ENCODE assay signal across 18 cellular contexts in the genomic region with DNA sequence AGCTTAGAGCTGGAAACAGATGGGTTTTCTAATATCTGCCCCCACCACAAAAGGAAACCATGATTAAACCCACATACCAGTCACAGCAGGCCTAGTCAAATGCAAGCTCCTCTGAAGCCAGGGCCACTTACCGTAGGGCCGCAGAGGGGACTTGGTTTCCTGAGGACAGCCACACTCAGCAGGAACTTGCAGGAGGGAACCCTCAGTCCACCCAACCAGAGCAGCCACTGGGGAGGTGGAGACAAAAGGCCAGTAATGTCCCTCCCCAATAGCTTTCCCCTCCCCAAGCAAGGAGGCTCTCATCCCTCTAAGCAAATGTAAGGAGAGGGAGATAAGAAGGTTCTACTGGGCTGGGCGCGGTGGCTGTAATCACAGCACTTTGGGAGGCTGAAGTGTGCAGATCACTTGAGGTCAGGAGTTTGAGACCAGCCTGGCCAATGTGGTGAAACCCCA.
DNase-seq lines count a peak whose midpoint lies in the region; ATAC-seq and TF ChIP-seq lines count a peak whose summit lies in the region.
"Had no signal": no experiment of that assay in that cellular context is flagged by ENCODE, and none has a peak within 500 bp of the region (broad histone marks: within the 10 kb centered on the region; RNA-seq: fewer than 3 reads in every experiment).

No MANE protein-coding gene starts in this region.

- H3K36me3 Mint-ChIP-seq in activated T-cell treated with anti-CD3 and anti-CD28 coated beads, Interleukin-2, amount 50 U/mL, for 72 hours (ENCODE audit: insufficient read depth in 2 of 2), result no peaks in the 10 kb centered on the region
- peaks cover 6% of the 10 kb centered on the region for H3K36me3 Mint-ChIP-seq in effector memory CD8-positive, alpha-beta T cell (ENCODE audit: insufficient read depth)
- H3K36me3 Mint-ChIP-seq in stimulated activated effector memory CD8-positive, alpha-beta T cell treated with anti-CD3 and anti-CD28 coated beads, Interleukin-12 subunit alpha, Interleukin-12 subunit beta, amount 100 ng/mL, for 72 hours, result peaks cover 12% of the 10 kb centered on the region
- no peaks in the 10 kb centered on the region for H3K36me3 Mint-ChIP-seq in CD4-positive, alpha-beta T cell (ENCODE audit: low read depth)

- H3K27me3 ChIP-seq in brain microvascular endothelial cell (replicated peaks), result no peaks in the 10 kb centered on the region
- no peaks in the 10 kb centered on the region for H3K27me3 ChIP-seq in CD4-positive, alpha-beta T cell (ENCODE audit: control insufficient read depth, insufficient read depth, low read length)
- H3K27me3 ChIP-seq: right atrium auricular region, transverse colon had no signal

- TF ChIP-seq CTCF in brain microvascular endothelial cell (IDR thresholded peaks at IDR 0.05; ENCODE audit: low read depth, low read length, missing control alignments), result no peak
- TF ChIP-seq CTCF in CD4-positive, alpha-beta T cell (IDR thresholded peaks at IDR 0.05), result no peak

- no peaks in the 10 kb centered on the region for H3K36me3 ChIP-seq in brain microvascular endothelial cell (replicated peaks)
- H3K36me3 ChIP-seq: right atrium auricular region, transverse colon had no signal

- in situ Hi-C loops in brain microvascular endothelial cell (cut with HindIII; ENCODE audit: low pct_ligation_motif_present, low sequenced_read_pairs), result no loop called here

- no peaks in the 10 kb centered on the region for H3K9me3 ChIP-seq in CD4-positive, alpha-beta T cell (ENCODE audit: control insufficient read depth, low read length)
- H3K9me3 ChIP-seq: A549, right atrium auricular region, transverse colon had no signal

- peak; percentile 29 to 53 for ATAC-seq in activated T-cell treated with anti-CD3 and anti-CD28 coated beads, Interleukin-2, amount 50 U/mL, for 72 hours (replicated peaks in 1 of 2)
- ATAC-seq in effector memory CD8-positive, alpha-beta T cell (replicated peaks), result no peak
- ATAC-seq in stimulated activated effector memory CD8-positive, alpha-beta T cell treated with anti-CD3 and anti-CD28 coated beads, Interleukin-12 subunit alpha, Interleukin-12 subunit beta, amount 100 ng/mL, for 72 hours, result peak; percentile 63
- no peak for ATAC-seq in CD4-positive, alpha-beta T cell (ENCODE audit: poor library complexity)
- no peak for ATAC-seq in HG02588 (IDR thresholded peaks at IDR 0.05; ENCODE audit: unreplicated experiment)
- ATAC-seq: A549 had no signal

- no peaks in the 10 kb centered on the region for H3K9me3 Mint-ChIP-seq in activated T-cell treated with anti-CD3 and anti-CD28 coated beads, Interleukin-2, amount 50 U/mL, for 72 hours
- no peaks in the 10 kb centered on the region for H3K9me3 Mint-ChIP-seq in effector memory CD8-positive, alpha-beta T cell
- peaks cover 3% of the 10 kb centered on the region for H3K9me3 Mint-ChIP-seq in stimulated activated effector memory CD8-positive, alpha-beta T cell treated with anti-CD3 and anti-CD28 coated beads, Interleukin-12 subunit alpha, Interleukin-12 subunit beta, amount 100 ng/mL, for 72 hours
- H3K9me3 Mint-ChIP-seq in CD4-positive, alpha-beta T cell, result no peaks in the 10 kb centered on the region
- H3K9me3 Mint-ChIP-seq: neural crest cell; T-helper 2 cell treated with Interferon-gamma antibody and Interleukin-4, amounts not matched to agents 5 μg/mL and 100 μg/mL, for 36 hours had no signal

- H3K27ac Mint-ChIP-seq in activated T-cell treated with anti-CD3 and anti-CD28 coated beads, Interleukin-2, amount 50 U/mL, for 72 hours, result peak overlapping the region; percentile 85
- H3K27ac Mint-ChIP-seq in effector memory CD8-positive, alpha-beta T cell, result peak overlapping the region; percentile 33 to 59
- peak overlapping the region; percentile 99 for H3K27ac Mint-ChIP-seq in stimulated activated effector memory CD8-positive, alpha-beta T cell treated with anti-CD3 and anti-CD28 coated beads, Interleukin-12 subunit alpha, Interleukin-12 subunit beta, amount 100 ng/mL, for 72 hours
- no peak overlapping the region for H3K27ac Mint-ChIP-seq in CD4-positive, alpha-beta T cell
- H3K27ac Mint-ChIP-seq: T-helper 2 cell treated with Interferon-gamma antibody and Interleukin-4, amounts not matched to agents 5 μg/mL and 100 μg/mL, for 36 hours had no signal

- CTCF ChIA-PET in CD4-positive, alpha-beta T cell (lab: Charles Lee), result no interaction called here

- intact Hi-C loops in CD4-positive, alpha-beta T cell (cut with DNase I, micrococcal nuclease), result no loop called here

- H3K27ac ChIP-seq in brain microvascular endothelial cell, result no peak overlapping the region
- H3K27ac ChIP-seq in CD4-positive, alpha-beta T cell (ENCODE audit: low read depth, low read length), result no peak overlapping the region
- H3K27ac ChIP-seq: A549, right atrium auricular region, transverse colon had no signal

- no peak overlapping the region for H3K4me3 ChIP-seq in brain microvascular endothelial cell (ENCODE audit: low read depth, low read length)
- H3K4me3 ChIP-seq: A549, right atrium auricular region, transverse colon had no signal

- H3K27me3 Mint-ChIP-seq in activated T-cell treated with anti-CD3 and anti-CD28 coated beads, Interleukin-2, amount 50 U/mL, for 72 hours (ENCODE audit: low read depth), result no peaks in the 10 kb centered on the region
- H3K27me3 Mint-ChIP-seq in effector memory CD8-positive, alpha-beta T cell, result no peaks in the 10 kb centered on the region
- H3K27me3 Mint-ChIP-seq in CD4-positive, alpha-beta T cell, result no peaks in the 10 kb centered on the region

- peak; percentile 40 to 52 for DNase-seq in activated T-cell treated with anti-CD3 and anti-CD28 coated beads, Interleukin-2, amount 50 U/mL, for 72 hours
- no peak for DNase-seq in activated T-cell treated with anti-CD3 and anti-CD28 coated beads for 4 hours
- peak; percentile 92 for DNase-seq in NCI-H524 treated with DMSO at 0.1 percent for 48 hours (lab: John Stamatoyannopoulos, UW)
- peak in 1 of 3 experiments; percentile 16 for DNase-seq in effector memory CD8-positive, alpha-beta T cell
- DNase-seq in stimulated activated effector memory CD8-positive, alpha-beta T cell treated with anti-CD3 and anti-CD28 coated beads, Interleukin-12 subunit alpha, Interleukin-12 subunit beta, amount 100 ng/mL, for 72 hours (ENCODE audit: low spot score in 2 of 2), result peak; percentile 21 to 65
- DNase-seq in brain microvascular endothelial cell, result no peak
- no peak for DNase-seq in CD4-positive, alpha-beta T cell
- DNase-seq: activated gamma-delta T cell treated with Interleukin-2 at 50 U/mL for 16 hours; COR-L47; NCI-H2107; NK-92 treated with Interleukin-12 subunit alpha and Interleukin-12 subunit beta, amount 100 ng/mL, for 24 hours; Right ventricle myocardium superior; transverse colon had no signal

- H3K4me1 Mint-ChIP-seq in activated T-cell treated with anti-CD3 and anti-CD28 coated beads, Interleukin-2, amount 50 U/mL, for 72 hours (ENCODE audit: low read depth), result peaks cover 81% of the 10 kb centered on the region
- H3K4me1 Mint-ChIP-seq in effector memory CD8-positive, alpha-beta T cell (ENCODE audit: low read depth in 2 of 2), result peaks cover 32 to 56% of the 10 kb centered on the region in 2 donors
- peaks cover 65% of the 10 kb centered on the region for H3K4me1 Mint-ChIP-seq in stimulated activated effector memory CD8-positive, alpha-beta T cell treated with anti-CD3 and anti-CD28 coated beads, Interleukin-12 subunit alpha, Interleukin-12 subunit beta, amount 100 ng/mL, for 72 hours
- H3K4me1 Mint-ChIP-seq in CD4-positive, alpha-beta T cell (ENCODE audit: low read depth), result peaks cover 22% of the 10 kb centered on the region

- H3K4me3 Mint-ChIP-seq in activated T-cell treated with anti-CD3 and anti-CD28 coated beads, Interleukin-2, amount 50 U/mL, for 72 hours, result peak overlapping the region; percentile 35 to 69
- H3K4me3 Mint-ChIP-seq in effector memory CD8-positive, alpha-beta T cell, result peak overlapping the region in 1 of 2 donors; percentile 5
- H3K4me3 Mint-ChIP-seq in stimulated activated effector memory CD8-positive, alpha-beta T cell treated with anti-CD3 and anti-CD28 coated beads, Interleukin-12 subunit alpha, Interleukin-12 subunit beta, amount 100 ng/mL, for 72 hours, result peak overlapping the region; percentile 46
- H3K4me3 Mint-ChIP-seq in CD4-positive, alpha-beta T cell, result no peak overlapping the region
- H3K4me3 Mint-ChIP-seq: neural crest cell; T-helper 2 cell treated with Interferon-gamma antibody and Interleukin-4, amounts not matched to agents 5 μg/mL and 100 μg/mL, for 36 hours had no signal

- POLR2A ChIA-PET in CD4-positive, alpha-beta T cell (lab: Charles Lee), result no interaction called here

Comparison
In these comparisons a context has a peak if more than half of its experiments do, and no peak if none do; other contexts are left out.
1. DNase-seq: peak in activated T-cell treated with anti-CD3 and anti-CD28 coated beads, Interleukin-2, amount 50 U/mL, for 72 hours (2 of 2), NCI-H524 treated with DMSO at 0.1 percent for 48 hours (single experiment) and stimulated activated effector memory CD8-positive, alpha-beta T cell treated with anti-CD3 and anti-CD28 coated beads, Interleukin-12 subunit alpha, Interleukin-12 subunit beta, amount 100 ng/mL, for 72 hours (2 of 2); none in activated T-cell treated with anti-CD3 and anti-CD28 coated beads for 4 hours (single experiment), brain microvascular endothelial cell (single experiment) and CD4-positive, alpha-beta T cell (0 of 10).
2. ATAC-seq: peak in activated T-cell treated with anti-CD3 and anti-CD28 coated beads, Interleukin-2, amount 50 U/mL, for 72 hours (2 of 2) and stimulated activated effector memory CD8-positive, alpha-beta T cell treated with anti-CD3 and anti-CD28 coated beads, Interleukin-12 subunit alpha, Interleukin-12 subunit beta, amount 100 ng/mL, for 72 hours (single experiment); none in effector memory CD8-positive, alpha-beta T cell (single experiment), CD4-positive, alpha-beta T cell (single experiment) and HG02588 (single experiment).